Comparison of ENCODE assay signal across 10 cellular contexts in the genomic region with DNA sequence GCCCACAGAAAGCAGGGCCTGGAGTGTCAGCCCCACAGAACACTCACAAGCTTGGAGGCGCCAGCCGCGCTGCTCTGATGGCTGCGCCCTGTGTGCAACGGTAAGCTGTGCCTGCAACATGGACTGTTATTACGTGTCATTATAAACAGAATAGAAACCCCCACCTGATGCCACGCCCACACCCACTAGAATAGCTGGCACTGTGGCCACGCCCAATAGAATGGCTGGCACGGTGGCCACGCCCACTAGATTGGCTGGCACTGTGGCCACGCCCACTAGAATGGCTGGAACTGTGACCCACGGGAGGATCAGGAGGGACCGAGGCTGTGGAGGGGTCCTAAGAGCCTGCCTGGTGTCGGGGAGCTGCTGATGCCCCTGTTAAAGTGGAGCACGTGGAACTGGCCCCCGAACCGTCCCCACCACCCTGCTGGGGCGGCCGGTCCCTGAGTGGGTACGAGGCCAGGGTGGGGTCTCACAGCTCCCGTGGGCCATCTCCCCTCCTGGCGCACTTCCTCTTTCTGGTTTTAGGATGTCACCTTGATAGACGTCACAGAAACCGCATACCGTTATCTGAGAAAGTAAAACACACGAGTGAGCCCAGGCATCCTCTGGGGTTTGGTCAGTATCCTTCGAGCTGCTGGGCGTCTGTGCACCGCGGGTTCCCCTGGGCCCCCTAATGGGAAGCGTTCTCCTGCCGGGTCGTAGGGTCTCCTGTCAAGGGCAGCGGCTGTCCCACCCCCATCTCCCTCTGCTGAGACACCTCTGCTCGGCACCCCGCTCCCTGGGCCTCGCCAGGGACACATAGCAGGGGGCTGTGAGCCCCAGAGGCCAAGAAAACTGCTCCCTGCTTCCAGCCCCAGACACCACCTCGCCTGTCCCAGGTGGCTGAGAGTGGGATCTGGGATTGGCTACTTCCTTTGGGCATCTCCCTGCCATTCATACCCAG. TPM values are rescaled to one million over a fixed set of nuclear protein-coding genes. Genes with fewer than 3 reads are reported as not detected.
DNase-seq lines count a peak whose midpoint lies in the region; ATAC-seq and TF ChIP-seq lines count a peak whose summit lies in the region.
"Had no signal": no experiment of that assay in that cellular context is flagged by ENCODE, and none has a peak within 500 bp of the region (broad histone marks: within the 10 kb centered on the region; RNA-seq: fewer than 3 reads in every experiment).

No MANE protein-coding gene starts in this region.

- DNase-seq in DMS 273 (lab: John Stamatoyannopoulos, UW; ENCODE audit: unreplicated experiment) (peak; percentile 71), DMS 273 treated with DMSO at 0.1 percent for 48 hours (lab: John Stamatoyannopoulos, UW) (no peak), DMS114 treated with DMSO at 0.1 percent for 48 hours (lab: John Stamatoyannopoulos, UW; ENCODE audit: unreplicated experiment) (no peak), dorsolateral prefrontal cortex (no peak)
- peak; percentile 87 for DNase-seq in activated naive CD4-positive, alpha-beta T cell treated with anti-CD3 and anti-CD28 coated beads for 36 hours
- DNase-seq in stimulated activated CD8-positive, alpha-beta memory T cell treated with anti-CD3 and anti-CD28 coated beads, Interleukin-4, amount 100 ng/mL, for 1 hour (ENCODE audit: low read depth in 2 of 2, low spot score in 1 of 2), result peak; percentile 41 to 64

- H3K4me3 ChIP-seq in dorsolateral prefrontal cortex, result no peak overlapping the region

- ATAC-seq in HG03097 (IDR thresholded peaks at IDR 0.05; ENCODE audit: low FRiP score, unreplicated experiment), result peak; percentile 54

- H3K27ac ChIP-seq in dorsolateral prefrontal cortex, result no peak overlapping the region
- H3K27ac ChIP-seq: 22Rv1, neutrophil had no signal

- no peaks in the 10 kb centered on the region for H3K9me3 Mint-ChIP-seq in activated naive CD4-positive, alpha-beta T cell treated with anti-CD3 and anti-CD28 coated beads for 36 hours

- intact Hi-C loops in activated naive CD4-positive, alpha-beta T cell treated with anti-CD3 and anti-CD28 coated beads for 36 hours (cut with micrococcal nuclease), result no loop called here
- intact Hi-C loops in dorsolateral prefrontal cortex (cut with DNase I), result no loop called here

- CTCF ChIA-PET in activated naive CD4-positive, alpha-beta T cell treated with anti-CD3 and anti-CD28 coated beads for 36 hours (lab: Charles Lee), result interaction anchor here (1.1 to 1.6 kb wide), 3 partner anchors 31 to 245 kb away, joined by 3 to 4 read pairs (median 3); no protein-coding TSS in a partner anchor

- peak overlapping the region; percentile 45 for H3K4me3 Mint-ChIP-seq in activated naive CD4-positive, alpha-beta T cell treated with anti-CD3 and anti-CD28 coated beads for 36 hours

- H3K4me1 Mint-ChIP-seq in activated naive CD4-positive, alpha-beta T cell treated with anti-CD3 and anti-CD28 coated beads for 36 hours (ENCODE audit: low read depth), result peaks cover 36% of the 10 kb centered on the region

- no peaks in the 10 kb centered on the region for H3K36me3 Mint-ChIP-seq in activated naive CD4-positive, alpha-beta T cell treated with anti-CD3 and anti-CD28 coated beads for 36 hours (ENCODE audit: low read depth)

- no peak for TF ChIP-seq CTCF in dorsolateral prefrontal cortex (IDR thresholded peaks at IDR 0.05 in 54 of 56, conservative IDR thresholded peaks at IDR 0.05 in 2 of 56; ENCODE audit: low read depth in 1 of 56, partially characterized antibody in 56 of 56)

- H3K27me3 Mint-ChIP-seq in activated naive CD4-positive, alpha-beta T cell treated with anti-CD3 and anti-CD28 coated beads for 36 hours (ENCODE audit: low read depth), result peaks cover 40% of the 10 kb centered on the region

- H3K27me3 ChIP-seq in dorsolateral prefrontal cortex, result peaks cover 0 to 99% (median 63%) of the 10 kb centered on the region in 45 donors

- H3K27ac Mint-ChIP-seq in activated naive CD4-positive, alpha-beta T cell treated with anti-CD3 and anti-CD28 coated beads for 36 hours, result no peak overlapping the region

- peak; percentile 60 for TF ChIP-seq POLR2A in Raji (IDR thresholded peaks at IDR 0.05; ENCODE audit: insufficient read depth, low read depth, low read length)

RNA-seq across cellular contexts. Expression of a gene that starts 25.4 kb away (rescaled TPM):
- total RNA-seq in activated naive CD4-positive, alpha-beta T cell treated with anti-CD3 and anti-CD28 coated beads for 36 hours, result 10 to 100 TPM; 17.4 to 20.6 TPM
- total RNA-seq in dorsolateral prefrontal cortex, result 10 to 100 TPM in 1 of 120 experiments, 1 to 10 TPM in 115, under 1 TPM in 4; 0.58 to 11.1 (median 2.8) TPM

RNA-seq across cellular contexts. Expression of a gene that starts 28.9 kb away (rescaled TPM):
- total RNA-seq in activated naive CD4-positive, alpha-beta T cell treated with anti-CD3 and anti-CD28 coated beads for 36 hours, result not detected
- total RNA-seq in dorsolateral prefrontal cortex, result not detected

RNA-seq across cellular contexts. Expression of a gene that starts 39.9 kb away (rescaled TPM):
- 10 to 100 TPM; 32.7 to 34.0 TPM for total RNA-seq in activated naive CD4-positive, alpha-beta T cell treated with anti-CD3 and anti-CD28 coated beads for 36 hours
- total RNA-seq in dorsolateral prefrontal cortex, result 10 to 100 TPM; 27.0 to 46.6 (median 36.3) TPM

RNA-seq across cellular contexts. Expression of a gene that starts 51.6 kb away (rescaled TPM):
- 10 to 100 TPM; 49.5 to 50.3 TPM for total RNA-seq in activated naive CD4-positive, alpha-beta T cell treated with anti-CD3 and anti-CD28 coated beads for 36 hours
- 10 to 100 TPM; 37.4 to 68.3 (median 49.5) TPM for total RNA-seq in dorsolateral prefrontal cortex

Comparison
In these comparisons a context has a peak if more than half of its experiments do, and no peak if none do; other contexts are left out.
1. DNase-seq: peak in DMS 273 (single experiment), activated naive CD4-positive, alpha-beta T cell treated with anti-CD3 and anti-CD28 coated beads for 36 hours (single experiment) and stimulated activated CD8-positive, alpha-beta memory T cell treated with anti-CD3 and anti-CD28 coated beads, Interleukin-4, amount 100 ng/mL, for 1 hour (2 of 2); none in DMS 273 treated with DMSO at 0.1 percent for 48 hours (single experiment), DMS114 treated with DMSO at 0.1 percent for 48 hours (single experiment) and dorsolateral prefrontal cortex (0 of 10).